In genomic region chr16:88452485-88453216, GRCh38 we compare ENCODE assay signal across 1 cellular context.
TF ChIP-seq lines count a peak whose summit lies in the region.

No MANE protein-coding gene starts in this region.

TF ChIP-seq in H1, 55 proteins besides CTCF, POLR2A, EP300 and RAD21:
- TF ChIP-seq BACH1 (IDR thresholded peaks at IDR 0.05; ENCODE audit: low read length) (no peak), ZNF274 (IDR thresholded peaks at IDR 0.05; ENCODE audit: borderline replicate concordance, extremely low read depth, low read length) (no peak), YY1 (IDR thresholded peaks at IDR 0.05; ENCODE audit: low read depth, low read length) (no peak), TCF12 (IDR thresholded peaks at IDR 0.05; ENCODE audit: low read depth, low read length) (no peak), CBX5 (IDR thresholded peaks at IDR 0.05; ENCODE audit: low read depth, low read length) (no peak), E2F6 (IDR thresholded peaks at IDR 0.05) (peak; percentile 98), CHD1 (IDR thresholded peaks at IDR 0.05; ENCODE audit: low read depth, low read length) (no peak), ATF3 (IDR thresholded peaks at IDR 0.05; ENCODE audit: insufficient read depth, low read depth, low read length) (no peak), SRF (IDR thresholded peaks at IDR 0.05; ENCODE audit: low read depth, low read length) (no peak), BCL11A (IDR thresholded peaks at IDR 0.05; ENCODE audit: low read depth in 2 of 2, low read length in 2 of 2) (no peak), TEAD4 (IDR thresholded peaks at IDR 0.05; ENCODE audit: low read depth, low read length) (no peak), GABPA (IDR thresholded peaks at IDR 0.05; ENCODE audit: borderline replicate concordance, insufficient read depth, low read length) (no peak), CEBPB (IDR thresholded peaks at IDR 0.05; ENCODE audit: low read depth, low read length) (no peak), USF2 (IDR thresholded peaks at IDR 0.05; ENCODE audit: low read length) (0 out of 2 replicates have a peak, but pooled peaks have one; percentile 48), SP1 (IDR thresholded peaks at IDR 0.05; ENCODE audit: low read depth, low read length) (peak; percentile 6; the same call in 1 of the 2 replicates), ATF2 (IDR thresholded peaks at IDR 0.05; ENCODE audit: low read length) (no peak), EGR1 (IDR thresholded peaks at IDR 0.05; ENCODE audit: borderline replicate concordance, low read depth, low read length) (peak; percentile 81), HDAC2 (IDR thresholded peaks at IDR 0.05; ENCODE audit: borderline replicate concordance in 1 of 2, low read depth in 2 of 2, low read length in 2 of 2) (0 out of 4 replicates have a peak, but pooled peaks of 1 of the 2 experiments have one; percentile 34), EZH2 (IDR thresholded peaks at IDR 0.05; ENCODE audit: low read depth, low read length, severe bottlenecking) (no peak), TAF7 (optimal IDR thresholded peaks at IDR 0.05; ENCODE audit: borderline replicate concordance, low read depth, low read length) (no peak), CREB1 (IDR thresholded peaks at IDR 0.05) (no peak), HDAC6 (IDR thresholded peaks at IDR 0.05; ENCODE audit: low read depth, low read length) (no peak), RNF2 (IDR thresholded peaks at IDR 0.05; ENCODE audit: borderline replicate concordance, low read depth, low read length, missing control alignments, poor library complexity, severe bottlenecking) (peak; percentile 65), MAX (IDR thresholded peaks at IDR 0.05) (peak; percentile 99), POLR2AphosphoS5 (IDR thresholded peaks at IDR 0.05; ENCODE audit: low read depth, low read length) (no peak), KDM5A (IDR thresholded peaks at IDR 0.05; ENCODE audit: low read length) (no peak), JUN (IDR thresholded peaks at IDR 0.05; ENCODE audit: low read depth, low read length) (no peak), ASH2L (IDR thresholded peaks at IDR 0.05; ENCODE audit: low read length) (no peak), TBP (IDR thresholded peaks at IDR 0.05; ENCODE audit: low read depth, low read length) (no peak), SIN3A (conservative IDR thresholded peaks at IDR 0.05 in 1 of 2, IDR thresholded peaks at IDR 0.05 in 1 of 2; ENCODE audit: low read depth in 1 of 2, low read length in 2 of 2) (peak in 1 of 2 experiments; percentile 78; a peak in 1 of 4 replicates), KDM4A (IDR thresholded peaks at IDR 0.05; ENCODE audit: low read depth, low read length, severe bottlenecking) (peak; percentile 84), CHD2 (IDR thresholded peaks at IDR 0.05; ENCODE audit: low read length) (no peak), RXRA (IDR thresholded peaks at IDR 0.05; ENCODE audit: insufficient read depth, low read depth, low read length) (no peak), JUND (IDR thresholded peaks at IDR 0.05; ENCODE audit: low read length) (no peak), MAFK (IDR thresholded peaks at IDR 0.05; ENCODE audit: low read depth, low read length) (no peak), CTBP2 (IDR thresholded peaks at IDR 0.05; ENCODE audit: borderline replicate concordance, insufficient read depth, insufficient read length, low read length) (no peak), TAF1 (IDR thresholded peaks at IDR 0.05; ENCODE audit: low read depth, low read length) (no peak), PHF8 (conservative IDR thresholded peaks at IDR 0.05; ENCODE audit: low read depth, low read length) (no peak), NANOG (IDR thresholded peaks at IDR 0.05; ENCODE audit: insufficient read depth, low read depth, low read length, poor library complexity, severe bottlenecking) (no peak), SP2 (IDR thresholded peaks at IDR 0.05; ENCODE audit: low read length) (no peak), RFX5 (IDR thresholded peaks at IDR 0.05; ENCODE audit: borderline replicate concordance, low read depth, low read length) (no peak), RBBP5 (IDR thresholded peaks at IDR 0.05; ENCODE audit: borderline replicate concordance, low read depth, low read length) (no peak), KDM1A (IDR thresholded peaks at IDR 0.05; ENCODE audit: borderline replicate concordance, low read length) (no peak), FOSL1 (IDR thresholded peaks at IDR 0.05; ENCODE audit: insufficient read depth, low read depth, low read length) (no peak), POU5F1 (IDR thresholded peaks at IDR 0.05; ENCODE audit: low read depth, low read length) (no peak), CHD7 (IDR thresholded peaks at IDR 0.05; ENCODE audit: insufficient replicate concordance, low read length) (no peak), GTF2F1 (IDR thresholded peaks at IDR 0.05; ENCODE audit: borderline replicate concordance, low read depth, low read length) (no peak), SAP30 (IDR thresholded peaks at IDR 0.05; ENCODE audit: insufficient read depth, insufficient replicate concordance, low read length) (no peak), BRCA1 (IDR thresholded peaks at IDR 0.05; ENCODE audit: low read depth, low read length) (no peak), SIX5 (IDR thresholded peaks at IDR 0.05; ENCODE audit: low read depth, low read length) (no peak), SIRT6 (IDR thresholded peaks at IDR 0.05; ENCODE audit: low read length) (no peak), SUZ12 (IDR thresholded peaks at IDR 0.05; ENCODE audit: low read length) (no peak), NRF1 (IDR thresholded peaks at IDR 0.05; ENCODE audit: low read depth, low read length) (no peak), SP4 (IDR thresholded peaks at IDR 0.05; ENCODE audit: low read length) (peak; percentile 90; the same call in 1 of the 2 replicates), CBX8 (IDR thresholded peaks at IDR 0.05; ENCODE audit: borderline replicate concordance, low read depth, low read length) (no peak)
